Comparison of ENCODE assay signal across 28 cellular contexts in the genomic region with DNA sequence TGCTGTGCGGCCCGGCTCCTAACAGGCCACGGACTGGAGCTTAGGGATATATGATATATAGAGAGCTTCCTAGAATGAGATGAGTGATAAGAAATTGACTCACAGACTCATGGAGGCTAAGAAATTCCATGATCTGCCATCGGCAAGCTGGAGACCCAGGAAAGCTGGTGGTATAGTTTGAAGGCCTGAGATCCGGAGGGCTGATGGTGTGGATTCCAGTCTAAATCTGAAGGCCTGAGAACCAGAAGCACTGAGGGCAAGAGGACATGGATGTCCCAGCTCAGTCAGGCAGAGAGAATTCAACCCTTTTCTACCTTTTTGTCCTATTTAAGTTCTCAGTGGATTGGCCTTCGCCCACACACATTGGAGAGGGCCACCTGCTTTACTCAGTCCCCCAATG.
"Had no signal": no experiment of that assay in that cellular context is flagged by ENCODE, and none has a peak within 500 bp of the region (broad histone marks: within the 10 kb centered on the region; RNA-seq: fewer than 3 reads in every experiment).

No MANE protein-coding gene starts in this region.

- ATAC-seq: stimulated activated effector memory CD8-positive, alpha-beta T cell treated with anti-CD3 and anti-CD28 coated beads, Interleukin-12 subunit alpha, Interleukin-12 subunit beta, amount 100 ng/mL, for 72 hours; stimulated activated memory B cell treated with anti-CD40 and anti-IgM and Interleukin-4, amounts not matched to agents 10 μg/mL and 1 μg/mL and 100 μg/mL, for 72 hours; stimulated activated naive B cell treated with anti-CD40 and anti-IgM and Interleukin-4, amounts not matched to agents 10 μg/mL and 1 μg/mL and 100 μg/mL, for 72 hours; stimulated activated naive CD8-positive, alpha-beta T cell treated with anti-CD3 and anti-CD28 coated beads, Interleukin-15, amount 100 ng/mL, for 72 hours; stimulated activated naive CD8-positive, alpha-beta T cell treated with anti-CD3 and anti-CD28 coated beads, Interleukin-15, Interleukin-2, amounts not matched to agents 100 U/mL and 50 U/mL, for 24 hours; upper lobe of right lung had no signal

- H3K27ac Mint-ChIP-seq: stimulated activated effector memory CD8-positive, alpha-beta T cell treated with anti-CD3 and anti-CD28 coated beads, Interleukin-12 subunit alpha, Interleukin-12 subunit beta, amount 100 ng/mL, for 72 hours; stimulated activated memory B cell treated with anti-CD40 and anti-IgM and Interleukin-4, amounts not matched to agents 10 μg/mL and 1 μg/mL and 100 μg/mL, for 72 hours; stimulated activated naive B cell treated with anti-CD40 and anti-IgM and Interleukin-4, amounts not matched to agents 10 μg/mL and 1 μg/mL and 100 μg/mL, for 72 hours; stimulated activated naive CD8-positive, alpha-beta T cell treated with anti-CD3 and anti-CD28 coated beads, Interleukin-15, Interleukin-2, amounts not matched to agents 100 ng/mL and 50 ng/mL, for 24 hours; type B pancreatic cell had no signal

- H3K4me3 ChIP-seq: stomach, suprapubic skin, testis, thoracic aorta, thyroid gland, tibial artery, tibial nerve, transverse colon, upper lobe of left lung, upper lobe of right lung, uterus, vagina had no signal

- H3K36me3 ChIP-seq: stomach, suprapubic skin, thoracic aorta, thyroid gland, tibial artery, tibial nerve, transverse colon, upper lobe of left lung, upper lobe of right lung, uterus, vagina had no signal

- H3K4me1 Mint-ChIP-seq: stimulated activated effector memory CD8-positive, alpha-beta T cell treated with anti-CD3 and anti-CD28 coated beads, Interleukin-12 subunit alpha, Interleukin-12 subunit beta, amount 100 ng/mL, for 72 hours; stimulated activated memory B cell treated with anti-CD40 and anti-IgM and Interleukin-4, amounts not matched to agents 10 μg/mL and 1 μg/mL and 100 μg/mL, for 72 hours; stimulated activated naive B cell treated with anti-CD40 and anti-IgM and Interleukin-4, amounts not matched to agents 10 μg/mL and 1 μg/mL and 100 μg/mL, for 72 hours; stimulated activated naive CD8-positive, alpha-beta T cell treated with anti-CD3 and anti-CD28 coated beads, Interleukin-15, amount 100 ng/mL, for 72 hours had no signal

- H3K27me3 ChIP-seq: testis, thyroid gland, tibial nerve, transverse colon, upper lobe of left lung, upper lobe of right lung, uterus, vagina had no signal

- H3K9me3 ChIP-seq: suprapubic skin, testis, thoracic aorta, thyroid gland, upper lobe of left lung, upper lobe of right lung, uterus, vagina had no signal

- H3K4me3 Mint-ChIP-seq: stimulated activated effector memory CD8-positive, alpha-beta T cell treated with anti-CD3 and anti-CD28 coated beads, Interleukin-12 subunit alpha, Interleukin-12 subunit beta, amount 100 ng/mL, for 72 hours; stimulated activated memory B cell treated with anti-CD40 and anti-IgM and Interleukin-4, amounts not matched to agents 10 μg/mL and 1 μg/mL and 100 μg/mL, for 72 hours; stimulated activated naive B cell treated with anti-CD40 and anti-IgM and Interleukin-4, amounts not matched to agents 10 μg/mL and 1 μg/mL and 100 μg/mL, for 72 hours; stimulated activated naive CD8-positive, alpha-beta T cell treated with anti-CD3 and anti-CD28 coated beads, Interleukin-15, amount 100 ng/mL, for 72 hours; stimulated activated naive CD8-positive, alpha-beta T cell treated with anti-CD3 and anti-CD28 coated beads, Interleukin-15, Interleukin-2, amounts not matched to agents 100 ng/mL and 50 ng/mL, for 24 hours; type B pancreatic cell had no signal

- H3K27ac ChIP-seq: stomach, suprapubic skin, testis, thoracic aorta, thyroid gland, tibial artery, tibial nerve, transverse colon, upper lobe of left lung, upper lobe of right lung, uterus, vagina had no signal

- H3K9me3 Mint-ChIP-seq: stimulated activated effector memory CD8-positive, alpha-beta T cell treated with anti-CD3 and anti-CD28 coated beads, Interleukin-12 subunit alpha, Interleukin-12 subunit beta, amount 100 ng/mL, for 72 hours; stimulated activated memory B cell treated with anti-CD40 and anti-IgM and Interleukin-4, amounts not matched to agents 10 μg/mL and 1 μg/mL and 100 μg/mL, for 72 hours; stimulated activated naive CD8-positive, alpha-beta T cell treated with anti-CD3 and anti-CD28 coated beads, Interleukin-15, amount 100 ng/mL, for 72 hours had no signal

- DNase-seq: stimulated activated CD4-positive, alpha-beta T cell treated with anti-CD3 and anti-CD28 coated beads, Interleukin-2, amount 100 ng/mL, for 48 hours; stimulated activated CD4-positive, alpha-beta T cell treated with anti-CD3 and anti-CD28 coated beads, Interleukin-4, amount 100 ng/mL, for 1 hour; stimulated activated CD4-positive, alpha-beta T cell treated with anti-CD3 and anti-CD28 coated beads, Interleukin-4, amount 100 ng/mL, for 24 hours; stimulated activated CD4-positive, alpha-beta T cell treated with anti-CD3 and anti-CD28 coated beads, Interleukin-4, amount 100 ng/mL, for 4 hours; stimulated activated CD8-positive, alpha-beta memory T cell treated with anti-CD3 and anti-CD28 coated beads, Interleukin-4, amount 100 ng/mL, for 48 hours; stimulated activated naive B cell treated with anti-CD40 and anti-IgM and Interleukin-4, amounts not matched to agents 10 μg/mL and 1 μg/mL and 100 μg/mL, for 72 hours; stimulated activated naive CD4-positive, alpha-beta T cell; stimulated activated naive CD4-positive, alpha-beta T cell treated with Interleukin-2 at 50 U/mL for 16 hours; stimulated activated naive CD8-positive, alpha-beta T cell treated with anti-CD3 and anti-CD28 coated beads, Interleukin-15, amount 100 ng/mL, for 72 hours; stimulated activated naive CD8-positive, alpha-beta T cell treated with anti-CD3 and anti-CD28 coated beads, Interleukin-15, Interleukin-2, amounts not matched to agents 100 U/mL and 50 U/mL, for 24 hours; stomach; substantia nigra; testis; thyroid gland; tibial artery; transverse colon; trophoblast cell; upper lobe of right lung; uterus had no signal

- H3K4me1 ChIP-seq: stomach, suprapubic skin, testis, thyroid gland, tibial artery, tibial nerve, transverse colon, upper lobe of left lung, upper lobe of right lung, uterus, vagina had no signal

- H3K36me3 Mint-ChIP-seq: stimulated activated effector memory CD8-positive, alpha-beta T cell treated with anti-CD3 and anti-CD28 coated beads, Interleukin-12 subunit alpha, Interleukin-12 subunit beta, amount 100 ng/mL, for 72 hours; stimulated activated memory B cell treated with anti-CD40 and anti-IgM and Interleukin-4, amounts not matched to agents 10 μg/mL and 1 μg/mL and 100 μg/mL, for 72 hours; stimulated activated naive B cell treated with anti-CD40 and anti-IgM and Interleukin-4, amounts not matched to agents 10 μg/mL and 1 μg/mL and 100 μg/mL, for 72 hours; type B pancreatic cell had no signal

- H3K27me3 Mint-ChIP-seq: type B pancreatic cell had no signal
